Comparison of ENCODE assay signal across 8 cellular contexts in the genomic region with DNA sequence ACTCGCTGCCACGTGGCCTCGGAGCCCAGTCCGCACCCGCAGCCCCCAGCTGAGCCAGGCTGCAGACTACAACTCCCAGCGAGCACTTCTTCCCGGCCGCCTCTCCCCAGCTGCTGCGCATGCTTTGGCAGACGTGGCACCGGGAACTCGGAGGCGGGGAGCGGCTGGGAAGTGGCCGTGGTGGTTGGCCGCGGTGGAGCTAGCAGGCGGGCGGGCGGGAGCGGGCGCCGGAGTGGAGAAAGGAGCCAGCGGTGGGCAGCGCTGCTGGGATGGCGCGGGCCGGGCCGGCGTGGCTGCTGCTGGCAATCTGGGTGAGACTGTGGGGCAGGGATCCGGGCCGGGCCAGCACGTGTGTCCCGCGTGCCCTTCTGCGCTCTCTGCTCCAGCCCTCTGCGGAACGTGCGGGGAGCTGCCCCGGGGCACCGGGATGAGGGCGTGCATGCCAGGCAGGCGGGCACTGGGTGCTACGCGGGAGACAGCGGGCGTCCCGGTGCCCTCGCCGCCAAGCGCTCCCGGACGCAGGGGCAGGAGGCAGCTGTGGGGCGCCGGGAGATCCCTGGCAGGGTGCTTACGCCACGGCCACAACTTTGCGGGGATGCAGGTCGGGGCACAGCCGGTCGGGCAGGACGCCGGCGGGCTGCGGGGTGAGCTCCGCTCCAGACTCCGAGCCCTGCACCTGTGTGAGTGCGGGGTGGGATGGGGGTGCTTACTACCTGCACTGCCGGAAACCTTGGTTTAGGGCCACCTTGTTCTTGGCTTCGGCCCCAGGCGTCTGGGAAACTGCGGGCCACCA. TPM values are rescaled to one million over a fixed set of nuclear protein-coding genes. Genes with fewer than 3 reads are reported as not detected.
DNase-seq lines count a peak whose midpoint lies in the region; TF ChIP-seq lines count a peak whose summit lies in the region.

A gene (plus strand): TSS at position 130 of the 793 bp plus-strand sequence. CDS start 140 bp downstream, at position 270.

- WGBS in SK-N-SH (ENCODE audit: low lambda C conversion rate) = 4% methylated on average over 13 of the region's 72 CpGs
- WGBS in transverse colon (ENCODE audit: low coverage in 1 of 2), 2 donors = 1% methylated on average over 47 of the region's 72 CpGs; no CpG with 5 or more reads in 1 of the 2 donors

- peaks cover 3 to 33% of the 10 kb centered on the region in 2 experiments; a peak in 3 of 4 replicates for H3K4me1 ChIP-seq in SK-N-SH (ENCODE audit: control insufficient read depth in 1 of 2, insufficient read depth in 2 of 2, low read depth in 1 of 2, low read length in 1 of 2)
- peaks cover 5% of the 10 kb centered on the region for H3K4me1 ChIP-seq in parathyroid adenoma
- H3K4me1 ChIP-seq in transverse colon = peaks cover 9 to 43% (median 28%) of the 10 kb centered on the region in 4 donors

- POLR2A ChIA-PET in SK-N-SH (lab: Yijun Ruan, JAX) = interaction anchor here (0.8 to 2.2 kb wide), 5 partner anchors 9 to 131 kb away, joined by 3 to 9 read pairs (median 4); no protein-coding TSS in a partner anchor

- peak; percentile 72 for DNase-seq in GM04504 (ENCODE audit: low read depth)
- peak; percentile 72 for DNase-seq in HFF-Myc (ENCODE audit: extremely low read depth, low read depth)
- DNase-seq in NCI-H1048 (lab: John Stamatoyannopoulos, UW) = peak; percentile 74
- peak; percentile 96 for DNase-seq in SK-N-SH
- peak; percentile 65 for DNase-seq in activated naive CD8-positive, alpha-beta T cell treated with anti-CD3 and anti-CD28 coated beads, Interleukin-2, amount 50 U/mL, for 16 hours (ENCODE audit: low read depth, low spot score)
- DNase-seq in cardiac septum (ENCODE audit: low spot score) = peak; percentile 94
- peak; percentile 92 for DNase-seq in transverse colon

- H3K9me3 ChIP-seq in SK-N-SH (no peaks in the 10 kb centered on the region), parathyroid adenoma (ENCODE audit: control insufficient read depth, low read length) (no peaks in the 10 kb centered on the region), transverse colon (no peaks in the 10 kb centered on the region)

- H3K4me2 ChIP-seq in SK-N-SH (peak within 1 kb of the TSS; percentile 98), parathyroid adenoma (ENCODE audit: low read length) (peak within 1 kb of the TSS; percentile 75)

- intact Hi-C loops in cardiac septum (cut with DNase I) (no loop called here), transverse colon (cut with DNase I; ENCODE audit: low total_unique reads) (no loop called here)

- H3K27me3 ChIP-seq in SK-N-SH (ENCODE audit: insufficient read depth) (no peaks in the 10 kb centered on the region), parathyroid adenoma (ENCODE audit: control insufficient read depth, insufficient read depth, low read length) (no peaks in the 10 kb centered on the region), transverse colon (no peaks in the 10 kb centered on the region)

- H3K9ac ChIP-seq in SK-N-SH (peak within 1 kb of the TSS; percentile 90), parathyroid adenoma (peak within 1 kb of the TSS; percentile 41)

- in situ Hi-C loops in transverse colon (cut with MboI; ENCODE audit: low pct_ligation_motif_present in 1 of 4, low pct_unique_long_range_greater_than_20kb in 1 of 4, low sequenced_read_pairs in 3 of 4) = no loop called here

- no peaks in the 10 kb centered on the region for H3F3A ChIP-seq in SK-N-SH (replicated peaks; ENCODE audit: insufficient read depth)

- H2AFZ ChIP-seq in SK-N-SH (ENCODE audit: low read depth) (peak within 1 kb of the TSS; percentile 89), parathyroid adenoma (peak within 1 kb of the TSS; percentile 92)

- peak; percentile 79 for TF ChIP-seq POLR2A in transverse colon (IDR thresholded peaks at IDR 0.05)

- CTCF ChIA-PET in SK-N-SH (lab: Yijun Ruan, JAX) = interaction anchor here (0.7 to 2.3 kb wide), 7 partner anchors 10 to 124 kb away, joined by 3 to 13 read pairs (median 6); no protein-coding TSS in a partner anchor

- TF ChIP-seq EP300 in SK-N-SH (IDR thresholded peaks at IDR 0.05; ENCODE audit: borderline replicate concordance in 1 of 2, low read depth in 1 of 2, low read length in 1 of 2) (no peak), transverse colon (IDR thresholded peaks at IDR 0.05; ENCODE audit: low read depth) (no peak)

- no peaks in the 10 kb centered on the region for H3K9me2 ChIP-seq in SK-N-SH

- peak within 1 kb of the TSS; percentile 90 for H3K4me3 ChIP-seq in HFF-Myc (replicated peaks; ENCODE audit: low read depth, low read length)
- peak within 1 kb of the TSS; percentile 94 to 96 for H3K4me3 ChIP-seq in SK-N-SH (ENCODE audit: low read depth in 2 of 2, low read length in 1 of 2)
- H3K4me3 ChIP-seq in parathyroid adenoma (ENCODE audit: low read depth, low read length) = peak within 1 kb of the TSS; percentile 74
- peak within 1 kb of the TSS; percentile 55 to 98 (median 72) for H3K4me3 ChIP-seq in transverse colon

- peak within 1 kb of the TSS; percentile 49 to 80; a peak in 3 of 4 replicates for H3K27ac ChIP-seq in SK-N-SH (ENCODE audit: low read depth in 2 of 2, low read length in 1 of 2)
- H3K27ac ChIP-seq in parathyroid adenoma = peak within 1 kb of the TSS; percentile 52
- peak within 1 kb of the TSS; percentile 77 to 94 (median 88) for H3K27ac ChIP-seq in transverse colon

- H3K79me2 ChIP-seq in SK-N-SH (ENCODE audit: insufficient read depth) = peaks cover 50% of the 10 kb centered on the region
- peaks cover 10% of the 10 kb centered on the region for H3K79me2 ChIP-seq in parathyroid adenoma

- H3K36me3 ChIP-seq in SK-N-SH (replicated peaks in 1 of 2; ENCODE audit: control insufficient read depth in 1 of 2, insufficient read depth in 2 of 2, low read length in 1 of 2) (no peaks in the 10 kb centered on the region), parathyroid adenoma (ENCODE audit: control insufficient read depth, insufficient read depth, low read length) (no peaks in the 10 kb centered on the region), transverse colon (no peaks in the 10 kb centered on the region)

- no peak for TF ChIP-seq CTCF in HFF-Myc (IDR thresholded peaks at IDR 0.05; ENCODE audit: low read depth, low read length, missing control alignments)
- TF ChIP-seq CTCF in SK-N-SH (IDR thresholded peaks at IDR 0.05) = no peak
- TF ChIP-seq CTCF in parathyroid adenoma (IDR thresholded peaks at IDR 0.05) = no peak
- no peak for TF ChIP-seq CTCF in transverse colon (IDR thresholded peaks at IDR 0.05)

- H4K20me1 ChIP-seq in SK-N-SH (ENCODE audit: insufficient read depth) = peaks cover 19% of the 10 kb centered on the region

- TF ChIP-seq RAD21 in SK-N-SH (IDR thresholded peaks at IDR 0.05; ENCODE audit: low read length) = no peak

TF ChIP-seq in SK-N-SH, 30 proteins besides CTCF, POLR2A, EP300 and RAD21 (continues in another document):
- TF ChIP-seq TEAD4 (IDR thresholded peaks at IDR 0.05; ENCODE audit: borderline replicate concordance, insufficient read depth) (no peak), GATA2 (CRISPR knock-in tag; IDR thresholded peaks at IDR 0.05) (no peak), CHD2 (IDR thresholded peaks at IDR 0.05; ENCODE audit: low read length, partially characterized antibody) (peak; percentile 57), TCF12 (IDR thresholded peaks at IDR 0.05) (no peak), RXRA (IDR thresholded peaks at IDR 0.05; ENCODE audit: borderline replicate concordance, low read depth) (no peak), ELF1 (IDR thresholded peaks at IDR 0.05) (peak; percentile 72), NFIC (IDR thresholded peaks at IDR 0.05; ENCODE audit: borderline replicate concordance) (no peak), POLR2AphosphoS5 (IDR thresholded peaks at IDR 0.05; ENCODE audit: low read depth, low read length) (peak; percentile 77), JUND (IDR thresholded peaks at IDR 0.05) (no peak), MEF2A (IDR thresholded peaks at IDR 0.05; ENCODE audit: borderline replicate concordance, low read depth) (no peak)
- TF ChIP-seq, protein P1, sequence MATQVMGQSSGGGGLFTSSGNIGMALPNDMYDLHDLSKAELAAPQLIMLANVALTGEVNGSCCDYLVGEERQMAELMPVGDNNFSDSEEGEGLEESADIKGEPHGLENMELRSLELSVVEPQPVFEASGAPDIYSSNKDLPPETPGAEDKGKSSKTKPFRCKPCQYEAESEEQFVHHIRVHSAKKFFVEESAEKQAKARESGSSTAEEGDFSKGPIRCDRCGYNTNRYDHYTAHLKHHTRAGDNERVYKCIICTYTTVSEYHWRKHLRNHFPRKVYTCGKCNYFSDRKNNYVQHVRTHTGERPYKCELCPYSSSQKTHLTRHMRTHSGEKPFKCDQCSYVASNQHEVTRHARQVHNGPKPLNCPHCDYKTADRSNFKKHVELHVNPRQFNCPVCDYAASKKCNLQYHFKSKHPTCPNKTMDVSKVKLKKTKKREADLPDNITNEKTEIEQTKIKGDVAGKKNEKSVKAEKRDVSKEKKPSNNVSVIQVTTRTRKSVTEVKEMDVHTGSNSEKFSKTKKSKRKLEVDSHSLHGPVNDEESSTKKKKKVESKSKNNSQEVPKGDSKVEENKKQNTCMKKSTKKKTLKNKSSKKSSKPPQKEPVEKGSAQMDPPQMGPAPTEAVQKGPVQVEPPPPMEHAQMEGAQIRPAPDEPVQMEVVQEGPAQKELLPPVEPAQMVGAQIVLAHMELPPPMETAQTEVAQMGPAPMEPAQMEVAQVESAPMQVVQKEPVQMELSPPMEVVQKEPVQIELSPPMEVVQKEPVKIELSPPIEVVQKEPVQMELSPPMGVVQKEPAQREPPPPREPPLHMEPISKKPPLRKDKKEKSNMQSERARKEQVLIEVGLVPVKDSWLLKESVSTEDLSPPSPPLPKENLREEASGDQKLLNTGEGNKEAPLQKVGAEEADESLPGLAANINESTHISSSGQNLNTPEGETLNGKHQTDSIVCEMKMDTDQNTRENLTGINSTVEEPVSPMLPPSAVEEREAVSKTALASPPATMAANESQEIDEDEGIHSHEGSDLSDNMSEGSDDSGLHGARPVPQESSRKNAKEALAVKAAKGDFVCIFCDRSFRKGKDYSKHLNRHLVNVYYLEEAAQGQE (IDR thresholded peaks at IDR 0.05; ENCODE audit: low read depth, low read length) = peak; percentile 25; the same call in 1 of the 2 replicates
- TF ChIP-seq, protein P2, sequence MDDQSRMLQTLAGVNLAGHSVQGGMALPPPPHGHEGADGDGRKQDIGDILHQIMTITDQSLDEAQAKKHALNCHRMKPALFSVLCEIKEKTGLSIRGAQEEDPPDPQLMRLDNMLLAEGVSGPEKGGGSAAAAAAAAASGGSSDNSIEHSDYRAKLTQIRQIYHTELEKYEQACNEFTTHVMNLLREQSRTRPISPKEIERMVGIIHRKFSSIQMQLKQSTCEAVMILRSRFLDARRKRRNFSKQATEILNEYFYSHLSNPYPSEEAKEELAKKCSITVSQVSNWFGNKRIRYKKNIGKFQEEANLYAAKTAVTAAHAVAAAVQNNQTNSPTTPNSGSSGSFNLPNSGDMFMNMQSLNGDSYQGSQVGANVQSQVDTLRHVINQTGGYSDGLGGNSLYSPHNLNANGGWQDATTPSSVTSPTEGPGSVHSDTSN (IDR thresholded peaks at IDR 0.05) = no peak

RNA-seq across cellular contexts. Expression of the gene that starts here (rescaled TPM):
- 28.0 and 28.6 TPM in 2 replicates for polyA plus RNA-seq in SK-N-SH (2012; rRNA removed)
- 25.2 and 27.2 TPM in 2 replicates for polyA plus RNA-seq in SK-N-SH (2012; cell fraction: cytosol; rRNA removed)
- 35.3 and 38.5 TPM in 2 replicates for polyA plus RNA-seq in SK-N-SH (2012; cell fraction: nucleus; rRNA removed)
- total RNA-seq in cardiac septum (8.8 TPM), transverse colon (100 to 1,000 TPM in 2 of 4 donors, 10 to 100 TPM in 2; 17.3 to 185 (median 65.1) TPM)

Comparison
In these comparisons a context has a peak if more than half of its experiments do, and no peak if none do; other contexts are left out.
1. Peak in every context shown above with its lines: DNase-seq, H3K4me3 ChIP-seq and H3K27ac ChIP-seq.